ENCODE assay signal across 1 cellular context in genomic region chr3:128723477-128723876, GRCh38.
TF ChIP-seq lines count a peak whose summit lies in the region.

No MANE protein-coding gene starts in this region.

TF ChIP-seq in H1, 55 proteins besides CTCF, POLR2A, EP300 and RAD21:
- TF ChIP-seq KDM4A (IDR thresholded peaks at IDR 0.05; ENCODE audit: low read depth, low read length, severe bottlenecking) (no peak), ATF2 (IDR thresholded peaks at IDR 0.05; ENCODE audit: low read length) (no peak), E2F6 (IDR thresholded peaks at IDR 0.05) (no peak)
